ENCODE assay signal across 22 cellular contexts in the genomic region with DNA sequence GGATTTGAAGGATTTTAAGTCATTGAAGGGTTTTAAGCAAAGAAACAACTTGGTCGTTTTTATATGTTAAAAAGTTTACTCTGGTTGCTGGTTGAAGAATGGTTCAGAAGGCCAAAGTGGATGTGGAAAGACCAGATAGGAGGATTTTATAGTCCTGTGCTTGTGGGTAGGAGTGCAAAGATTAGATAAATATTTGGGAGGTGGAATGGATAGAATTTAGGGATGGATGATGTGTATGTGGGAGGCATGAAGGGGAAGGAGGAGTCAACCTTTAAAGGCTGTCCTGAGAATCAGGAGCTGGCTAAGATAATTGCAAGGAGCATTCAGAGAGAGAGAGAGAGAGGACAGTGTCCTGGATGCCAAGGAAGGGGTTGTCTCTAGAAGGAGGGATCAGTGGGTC.
"Had no signal": no experiment of that assay in that cellular context is flagged by ENCODE, and none has a peak within 500 bp of the region (broad histone marks: within the 10 kb centered on the region; RNA-seq: fewer than 3 reads in every experiment).

No MANE protein-coding gene starts in this region.

- H3K4me3 ChIP-seq: dorsolateral prefrontal cortex, esophagus muscularis mucosa, hepatocyte, left ventricle myocardium inferior, lung, ovary, right atrium auricular region, sigmoid colon, skin epidermis, thyroid gland, vagina had no signal

- DNase-seq: cortex of kidney; dorsolateral prefrontal cortex; effector CD8-positive, alpha-beta T cell; foreskin keratinocyte; head of caudate nucleus; kidney; left cardiac atrium; left ventricle myocardium inferior; mesenchymal stem cell; naive thymus-derived CD4-positive, alpha-beta T cell; ovary; sigmoid colon; stimulated activated naive CD4-positive, alpha-beta T cell treated with Interleukin-2 at 50 U/mL for 16 hours; thyroid gland had no signal

- H3K27ac Mint-ChIP-seq: type B pancreatic cell had no signal

- FAIRE-seq: kidney had no signal

- H3K36me3 Mint-ChIP-seq: naive thymus-derived CD4-positive, alpha-beta T cell had no signal

- H3K4me3 Mint-ChIP-seq: type B pancreatic cell had no signal

- ATAC-seq: foreskin keratinocyte; naive thymus-derived CD4-positive, alpha-beta T cell had no signal

- H3K27me3 ChIP-seq: esophagus muscularis mucosa, foreskin keratinocyte, hepatocyte, ovary, right atrium auricular region, sigmoid colon, thyroid gland, vagina had no signal

- H3K4me2 ChIP-seq: hepatocyte had no signal

- H3K9me3 ChIP-seq: esophagus muscularis mucosa, ovary, sigmoid colon, thyroid gland, vagina had no signal

- H3K79me2 ChIP-seq: hepatocyte had no signal

- H2AFZ ChIP-seq: hepatocyte had no signal

- H3K4me1 ChIP-seq: esophagus muscularis mucosa, foreskin keratinocyte, left ventricle myocardium inferior, right atrium auricular region, thyroid gland, vagina had no signal

- H3K36me3 ChIP-seq: esophagus muscularis mucosa, left ventricle myocardium inferior, ovary, right atrium auricular region, sigmoid colon, thyroid gland, vagina had no signal

- H3K27ac ChIP-seq: dorsolateral prefrontal cortex, epithelial cell of prostate, esophagus muscularis mucosa, foreskin keratinocyte, hepatocyte, left ventricle myocardium inferior, ovary, right atrium auricular region, skin epidermis, thyroid gland, vagina had no signal
